In genomic region chr17:47621293-47622178, GRCh38 we compare ENCODE assay signal across 8 cellular contexts. TPM values are rescaled to one million over a fixed set of nuclear protein-coding genes. Genes with fewer than 3 reads are reported as not detected.
DNase-seq lines count a peak whose midpoint lies in the region; ATAC-seq and TF ChIP-seq lines count a peak whose summit lies in the region.

No MANE protein-coding gene starts in this region.

- intact Hi-C loops in mammary epithelial cell (cut with micrococcal nuclease) = loop anchor here (1.0 kb wide), 1 partner anchor 28 kb away; the partner anchor contains the start of gene KPNB1

- H3K4me3 ChIP-seq in mammary epithelial cell (replicated peaks in 1 of 3; ENCODE audit: insufficient read depth in 1 of 3, low read depth in 2 of 3, low read length in 3 of 3) = no peak overlapping the region
- H3K4me3 ChIP-seq in lung = no peak overlapping the region

- peak overlapping the region; percentile 46 for H3K4me2 ChIP-seq in mammary epithelial cell (ENCODE audit: insufficient read depth, low read depth, low read length)

- H2AFZ ChIP-seq in mammary epithelial cell (ENCODE audit: low read depth, low read length) = no peak overlapping the region

- H4K20me1 ChIP-seq in mammary epithelial cell (ENCODE audit: insufficient read depth, low read length) = no peaks in the 10 kb centered on the region

- ATAC-seq in lung (ENCODE audit: insufficient read depth, low FRiP score) (peak; percentile 62), HG03175 (IDR thresholded peaks at IDR 0.05; ENCODE audit: unreplicated experiment) (no peak)

- CTCF ChIA-PET in mammary epithelial cell (lab: Charles Lee; ENCODE audit: low non-redundant PET) = interaction anchor here (0.6 kb wide), 1 partner anchor 244 kb away, joined by 3 read pairs; no protein-coding TSS in a partner anchor

- WGBS in mammary epithelial cell (ENCODE audit: low coverage, missing lambda C conversion rate) = 4% methylated on average over 9 of the region's 9 CpGs
- WGBS in lung, 2 donors = 79 to 86% methylated on average over 9 of the region's 9 CpGs

- DNase-seq in AG08396 (ENCODE audit: low spot score) = peak; percentile 75
- peak; percentile 19 to 47 for DNase-seq in Kasumi-1 (lab: John Stamatoyannopoulos, UW)
- DNase-seq in mammary epithelial cell = peak; percentile 88
- no peak for DNase-seq in lung (ENCODE audit: low spot score)
- DNase-seq in activated gamma-delta T cell treated with Interleukin-2 at 50 U/mL for 16 hours = no peak
- DNase-seq in T-helper 9 cell = no peak
- DNase-seq in stimulated activated naive CD4-positive, alpha-beta T cell (lab: John Stamatoyannopoulos, UW) = no peak

- in situ Hi-C loops in mammary epithelial cell (cut with MboI; ENCODE audit: low sequenced_read_pairs in 2 of 2) = loop anchor here in 1 of 2 donors (25.0 kb wide), 2 partner anchors 259 to 384 kb away; no protein-coding TSS in a partner anchor

- H3K36me3 ChIP-seq in mammary epithelial cell (ENCODE audit: insufficient read depth, low read length) (peaks cover 19% of the 10 kb centered on the region), lung (ENCODE audit: control insufficient read depth in 2 of 2, insufficient read depth in 2 of 2, low read length in 2 of 2) (peaks cover 15 to 23% of the 10 kb centered on the region in 2 donors)

- dilution Hi-C loops in mammary epithelial cell (cut with HindIII; ENCODE audit: low sequenced_read_pairs) = no loop called here

- TF ChIP-seq CTCF in mammary epithelial cell (conservative IDR thresholded peaks at IDR 0.05 in 1 of 2, IDR thresholded peaks at IDR 0.05 in 1 of 2; ENCODE audit: extremely low read depth in 1 of 2, insufficient read depth in 1 of 2, low read depth in 1 of 2, low read length in 2 of 2) (no peak), lung (IDR thresholded peaks at IDR 0.05; ENCODE audit: control extremely low read depth, extremely low read depth) (no peak)

- BruUV-seq in mammary epithelial cell (replicated peaks; lab: Mats Ljungman, UMichigan) = no TSS peak

- H3K27ac ChIP-seq in mammary epithelial cell (ENCODE audit: insufficient read depth, low read depth, low read length) (peak overlapping the region; percentile 56), lung (ENCODE audit: low read depth in 1 of 2, low read length in 1 of 2) (peak overlapping the region in 1 of 2 donors; percentile 15)

- H3K9me3 ChIP-seq in mammary epithelial cell (replicated peaks; ENCODE audit: insufficient read depth, low read length) = no peaks in the 10 kb centered on the region
- H3K9me3 ChIP-seq in lung (ENCODE audit: control insufficient read depth in 2 of 2, insufficient read depth in 1 of 2, low read length in 1 of 2) = no peaks in the 10 kb centered on the region

- no peak overlapping the region for H3K9ac ChIP-seq in mammary epithelial cell (ENCODE audit: insufficient read depth, low read length)

- no peaks in the 10 kb centered on the region for H3K27me3 ChIP-seq in mammary epithelial cell (ENCODE audit: insufficient read depth, low read length)
- no peaks in the 10 kb centered on the region for H3K27me3 ChIP-seq in lung (ENCODE audit: control insufficient read depth, insufficient read depth)

- H3K4me1 ChIP-seq in mammary epithelial cell (ENCODE audit: insufficient read depth, low read length) (peaks cover 27% of the 10 kb centered on the region), lung (ENCODE audit: control insufficient read depth in 2 of 2, insufficient read depth in 2 of 2, low read length in 2 of 2) (peaks cover 0 to 6% of the 10 kb centered on the region in 2 donors)

- H3K79me2 ChIP-seq in mammary epithelial cell (ENCODE audit: insufficient read depth, low read length) = peaks cover 2% of the 10 kb centered on the region

RNA-seq across cellular contexts. Expression of gene KPNB1, which starts 28.2 kb away (rescaled TPM):
- total RNA-seq in mammary epithelial cell (100 to 1,000 TPM; 333 to 454 TPM), lung (100 to 1,000 TPM; 205 to 258 TPM)
- polyA plus RNA-seq in mammary epithelial cell (187 TPM), lung (100 to 1,000 TPM in 1 of 2 donors, 10 to 100 TPM in 1; 40.1 to 112 TPM)
- polyA minus RNA-seq in mammary epithelial cell = 664 TPM

Comparison
In these comparisons a context has a peak if more than half of its experiments do, and no peak if none do; other contexts are left out.
1. DNase-seq: peak in AG08396 (single experiment), Kasumi-1 (2 of 2) and mammary epithelial cell (single experiment); none in lung (single experiment), activated gamma-delta T cell treated with Interleukin-2 at 50 U/mL for 16 hours (single experiment), T-helper 9 cell (single experiment) and stimulated activated naive CD4-positive, alpha-beta T cell (0 of 6).